10 cellular contexts compared by ENCODE assay signal in the genomic region with DNA sequence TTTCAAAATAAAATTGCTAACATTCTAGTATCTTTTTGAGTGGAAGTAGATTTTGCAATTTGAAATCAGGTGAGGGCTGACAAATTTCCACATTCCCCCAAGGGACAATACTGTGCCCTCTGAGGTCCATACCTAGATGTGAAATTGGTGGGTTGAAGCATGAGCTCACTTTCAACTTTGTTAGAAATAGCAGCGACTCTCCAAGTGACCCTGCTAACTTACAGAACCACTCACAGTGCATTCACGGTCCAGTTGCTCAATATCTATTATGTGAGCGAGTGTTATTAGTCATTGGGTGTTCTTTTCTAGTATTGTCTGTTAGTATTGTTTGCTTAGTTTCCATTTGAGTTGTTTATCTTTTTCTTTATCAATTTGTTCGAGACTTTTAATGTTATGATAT.
DNase-seq lines count a peak whose midpoint lies in the region; ATAC-seq lines count a peak whose summit lies in the region.
"Had no signal": no experiment of that assay in that cellular context is flagged by ENCODE, and none has a peak within 500 bp of the region (broad histone marks: within the 10 kb centered on the region; RNA-seq: fewer than 3 reads in every experiment).

No MANE protein-coding gene starts in this region.

- ATAC-seq in GM19043 (IDR thresholded peaks at IDR 0.05; ENCODE audit: low read depth, unreplicated experiment) (peak; percentile 73), HG02642 (IDR thresholded peaks at IDR 0.05; ENCODE audit: poor library complexity, unreplicated experiment) (peak; percentile 87), HG03558 (IDR thresholded peaks at IDR 0.05; ENCODE audit: extremely low read depth, unreplicated experiment) (peak; percentile 78)
- ATAC-seq in stimulated activated naive B cell treated with anti-CD40 and anti-IgM and Interleukin-4, amounts not matched to agents 10 μg/mL and 1 μg/mL and 100 μg/mL, for 72 hours (replicated peaks): peak; percentile 57 to 83
- ATAC-seq: heart left ventricle had no signal

- no peaks in the 10 kb centered on the region for H3K4me1 Mint-ChIP-seq in stimulated activated naive B cell treated with anti-CD40 and anti-IgM and Interleukin-4, amounts not matched to agents 10 μg/mL and 1 μg/mL and 100 μg/mL, for 72 hours
- H3K4me1 Mint-ChIP-seq: IgD-negative memory B cell had no signal

- peaks cover 13 to 16% of the 10 kb centered on the region in 2 donors for H3K27me3 Mint-ChIP-seq in stimulated activated naive B cell treated with anti-CD40 and anti-IgM and Interleukin-4, amounts not matched to agents 10 μg/mL and 1 μg/mL and 100 μg/mL, for 72 hours
- H3K27me3 Mint-ChIP-seq: IgD-negative memory B cell had no signal

- no peak overlapping the region for H3K27ac Mint-ChIP-seq in stimulated activated naive B cell treated with anti-CD40 and anti-IgM and Interleukin-4, amounts not matched to agents 10 μg/mL and 1 μg/mL and 100 μg/mL, for 72 hours
- H3K27ac Mint-ChIP-seq: IgD-negative memory B cell had no signal

- H3K36me3 Mint-ChIP-seq in stimulated activated naive B cell treated with anti-CD40 and anti-IgM and Interleukin-4, amounts not matched to agents 10 μg/mL and 1 μg/mL and 100 μg/mL, for 72 hours: peaks cover 2 to 8% of the 10 kb centered on the region in 2 donors

- no peak for DNase-seq in stimulated activated naive B cell treated with anti-CD40 and anti-IgM and Interleukin-4, amounts not matched to agents 10 μg/mL and 1 μg/mL and 100 μg/mL, for 72 hours
- no peak for DNase-seq in NCI-H187 (lab: John Stamatoyannopoulos, UW)
- no peak for DNase-seq in iPS-NIHi7 (ENCODE audit: extremely low spot score)
- no peak for DNase-seq in activated naive CD4-positive, alpha-beta T cell treated with Interleukin-2 at 50 U/mL for 16 hours
- DNase-seq: heart left ventricle; stimulated activated CD4-positive, alpha-beta T cell treated with anti-CD3 and anti-CD28 coated beads, Interleukin-2, amount 100 ng/mL, for 24 hours had no signal

- H3K4me3 Mint-ChIP-seq in stimulated activated naive B cell treated with anti-CD40 and anti-IgM and Interleukin-4, amounts not matched to agents 10 μg/mL and 1 μg/mL and 100 μg/mL, for 72 hours: no peak overlapping the region
- H3K4me3 Mint-ChIP-seq: IgD-negative memory B cell had no signal

- H3K9me3 Mint-ChIP-seq in stimulated activated naive B cell treated with anti-CD40 and anti-IgM and Interleukin-4, amounts not matched to agents 10 μg/mL and 1 μg/mL and 100 μg/mL, for 72 hours: peaks cover 6 to 7% of the 10 kb centered on the region in 2 donors
